Comparison of ENCODE assay signal across 20 cellular contexts in the genomic region with DNA sequence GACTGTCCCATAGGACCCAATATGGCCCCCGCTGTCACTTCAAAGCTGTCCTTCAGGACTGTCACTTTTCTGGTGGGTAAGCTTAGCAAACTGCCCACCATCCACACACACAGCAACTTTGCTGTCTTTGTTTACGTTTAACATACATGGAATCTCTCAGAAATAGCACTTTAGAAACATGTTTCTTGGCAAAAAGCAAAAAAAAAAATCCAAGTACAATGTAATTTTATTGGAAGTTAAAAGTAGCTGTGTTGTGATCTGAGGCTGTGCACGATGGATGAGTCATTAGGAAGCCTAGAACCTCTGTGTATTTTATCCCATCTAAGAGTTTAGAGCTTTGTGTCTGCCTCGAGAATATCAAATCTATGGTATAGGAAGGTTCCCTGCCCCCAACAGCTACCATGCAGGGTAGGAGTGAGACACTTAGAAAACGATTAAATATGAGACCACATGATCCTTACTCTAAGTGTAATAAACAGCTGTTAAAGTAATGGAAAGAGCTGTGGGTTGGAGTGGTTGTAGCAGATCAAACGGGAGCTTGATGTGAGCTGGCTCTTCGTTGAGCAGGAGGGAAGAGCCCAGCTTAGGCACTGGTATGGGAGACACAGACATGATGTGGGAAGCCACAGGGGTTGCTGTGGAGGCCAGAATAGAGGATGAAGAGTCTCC.
DNase-seq lines count a peak whose midpoint lies in the region; ATAC-seq and TF ChIP-seq lines count a peak whose summit lies in the region.
"Had no signal": no experiment of that assay in that cellular context is flagged by ENCODE, and none has a peak within 500 bp of the region (broad histone marks: within the 10 kb centered on the region; RNA-seq: fewer than 3 reads in every experiment).

No MANE protein-coding gene starts in this region.

- no peaks in the 10 kb centered on the region for H4K20me1 ChIP-seq in PC-3 (ENCODE audit: low read length)

- H2AFZ ChIP-seq in PC-3 (ENCODE audit: low read length), result no peak overlapping the region
- H2AFZ ChIP-seq: parathyroid adenoma had no signal

- peaks cover 48% of the 10 kb centered on the region for H3K4me1 Mint-ChIP-seq in type B pancreatic cell (ENCODE audit: unreplicated experiment)

- H3K4me3 ChIP-seq in PC-3 (ENCODE audit: low read length) (no peak overlapping the region), left lung (no peak overlapping the region)
- H3K4me3 ChIP-seq: coronary artery had no signal

- H3K9me3 Mint-ChIP-seq in type B pancreatic cell, result no peaks in the 10 kb centered on the region
- H3K9me3 Mint-ChIP-seq: T-helper 1 cell treated with Interleukin-12 subunit alpha and Interleukin-12 subunit beta and Interleukin-4 antibody, amounts not matched to agents 30 μg/mL and 1 μg/mL, for 36 hours had no signal

- no peaks in the 10 kb centered on the region for H3K27me3 Mint-ChIP-seq in type B pancreatic cell

- POLR2A ChIA-PET in PC-3 (lab: Charles Lee; ENCODE audit: unreplicated experiment), result no interaction called here

- H3K27me3 ChIP-seq in PC-3 (ENCODE audit: low read length) (no peaks in the 10 kb centered on the region), left lung (no peaks in the 10 kb centered on the region)

- no peak overlapping the region for H3K4me3 Mint-ChIP-seq in type B pancreatic cell
- H3K4me3 Mint-ChIP-seq: T-helper 1 cell treated with Interleukin-12 subunit alpha and Interleukin-12 subunit beta and Interleukin-4 antibody, amounts not matched to agents 30 μg/mL and 1 μg/mL, for 36 hours had no signal

- no peak overlapping the region for H3K9ac ChIP-seq in PC-3 (ENCODE audit: low read length)
- H3K9ac ChIP-seq: parathyroid adenoma had no signal

- H3K9me3 ChIP-seq in PC-3 (ENCODE audit: low read length), result no peaks in the 10 kb centered on the region
- no peaks in the 10 kb centered on the region for H3K9me3 ChIP-seq in left lung

- DNase-seq in NCI-H748 (lab: John Stamatoyannopoulos, UW; ENCODE audit: unreplicated experiment), result peak; percentile 33
- no peak for DNase-seq in NCI-H748 treated with DMSO at 0.1 percent for 48 hours (lab: John Stamatoyannopoulos, UW)
- DNase-seq in PC-3, result peak; percentile 8
- DNase-seq in left lung, result no peak
- no peak for DNase-seq in type B pancreatic cell (ENCODE audit: extremely low spot score, unreplicated experiment)
- no peak for DNase-seq in NCI-H446 treated with DMSO at 0.1 percent for 48 hours (lab: John Stamatoyannopoulos, UW)
- DNase-seq in C1 segment of cervical spinal cord (lab: John Stamatoyannopoulos, UW), result no peak
- DNase-seq: ACHN; activated CD4-positive, CD25-positive, alpha-beta regulatory T cell; activated effector memory CD4-positive, alpha-beta T cell treated with anti-CD3 and anti-CD28 coated beads, Interleukin-2, amount 50 U/mL, for 16 hours; aorta; midbrain; NCI-H146; stimulated activated naive CD4-positive, alpha-beta T cell had no signal

- CTCF ChIA-PET in PC-3 (lab: Charles Lee), result interaction anchor here (0.6 kb wide), 1 partner anchor 299 kb away, joined by 3 read pairs; no protein-coding TSS in a partner anchor

- H3K27ac Mint-ChIP-seq in type B pancreatic cell, result peak overlapping the region; percentile 76
- H3K27ac Mint-ChIP-seq: T-helper 1 cell treated with Interleukin-12 subunit alpha and Interleukin-12 subunit beta and Interleukin-4 antibody, amounts not matched to agents 30 μg/mL and 1 μg/mL, for 36 hours had no signal

- BruUV-seq in PC-3 (replicated peaks; lab: Mats Ljungman, UMichigan), result no TSS peak

- ATAC-seq in PC-3 (no peak), left lung (peak; percentile 4), HG03139 (IDR thresholded peaks at IDR 0.05; ENCODE audit: unreplicated experiment) (no peak)

- H3K79me2 ChIP-seq in PC-3 (ENCODE audit: low read length), result no peaks in the 10 kb centered on the region

- H3K9me2 ChIP-seq in PC-3 (replicated peaks; ENCODE audit: low read length), result no peaks in the 10 kb centered on the region

- no peak overlapping the region for H3K4me2 ChIP-seq in PC-3 (ENCODE audit: low read length)

- H3K4me1 ChIP-seq in PC-3 (ENCODE audit: insufficient read depth, low read length), result peaks cover 39% of the 10 kb centered on the region
- H3K4me1 ChIP-seq in left lung, result peaks cover 0 to 13% of the 10 kb centered on the region in 2 donors

- no peaks in the 10 kb centered on the region for H3K36me3 ChIP-seq in PC-3 (ENCODE audit: low read depth, low read length)
- H3K36me3 ChIP-seq in left lung, result no peaks in the 10 kb centered on the region

- H3K27ac ChIP-seq in PC-3 (ENCODE audit: low read length) (no peak overlapping the region), left lung (peak overlapping the region in 1 of 2 donors; percentile 54)
- H3K27ac ChIP-seq: coronary artery, epithelial cell of prostate, HL-60, parathyroid adenoma had no signal

- intact Hi-C loops in PC-3 (cut with micrococcal nuclease) (no loop called here), left lung (cut with DNase I) (no loop called here)

- no peaks in the 10 kb centered on the region for H3F3A ChIP-seq in PC-3 (ENCODE audit: low read length, unreplicated experiment)

- TF ChIP-seq CTCF in PC-3 (conservative IDR thresholded peaks at IDR 0.05; ENCODE audit: low read depth, low read length), result no peak
- no peak for TF ChIP-seq CTCF in left lung (IDR thresholded peaks at IDR 0.05)
- no peak for TF ChIP-seq CTCF in type B pancreatic cell (conservative IDR thresholded peaks at IDR 0.05)

- peaks cover 4% of the 10 kb centered on the region for H3K36me3 Mint-ChIP-seq in type B pancreatic cell

Comparison
In these comparisons a context has a peak if more than half of its experiments do, and no peak if none do; other contexts are left out.
1. DNase-seq: peak in NCI-H748 (single experiment) and PC-3 (single experiment); none in NCI-H748 treated with DMSO at 0.1 percent for 48 hours (single experiment), left lung (0 of 2), type B pancreatic cell (single experiment), NCI-H446 treated with DMSO at 0.1 percent for 48 hours (single experiment) and C1 segment of cervical spinal cord (0 of 14).